19 cellular contexts compared by ENCODE assay signal in genomic region chr18:77093067-77093430, GRCh38. TPM values are rescaled to one million over a fixed set of nuclear protein-coding genes. Genes with fewer than 3 reads are reported as not detected.
DNase-seq lines count a peak whose midpoint lies in the region; ATAC-seq and TF ChIP-seq lines count a peak whose summit lies in the region.
"Had no signal": no experiment of that assay in that cellular context is flagged by ENCODE, and none has a peak within 500 bp of the region (broad histone marks: within the 10 kb centered on the region; RNA-seq: fewer than 3 reads in every experiment).

No MANE protein-coding gene starts in this region.

- H3K4me1 ChIP-seq in DND-41 (ENCODE audit: insufficient read depth, low read length) (peaks cover 48% of the 10 kb centered on the region), trophoblast cell (ENCODE audit: control insufficient read depth in 1 of 2, insufficient read depth in 2 of 2, low read length in 2 of 2) (peaks cover 39 to 49% of the 10 kb centered on the region in 2 experiments), esophagus squamous epithelium (peaks cover 6 to 46% (median 7%) of the 10 kb centered on the region in 3 donors)

- CTCF ChIA-PET in CD4-positive, alpha-beta T cell (lab: Charles Lee), result no interaction called here
- CTCF ChIA-PET in WTC11 (lab: Charles Lee), result no interaction called here

- H3K4me2 ChIP-seq in DND-41 (ENCODE audit: insufficient read depth, low read length) (no peak overlapping the region), trophoblast cell (ENCODE audit: low read length) (no peak overlapping the region)
- H3K4me2 ChIP-seq: GM23338 had no signal

- H3K9me3 ChIP-seq in CD4-positive, alpha-beta T cell (ENCODE audit: control insufficient read depth, low read length), result no peaks in the 10 kb centered on the region
- no peaks in the 10 kb centered on the region for H3K9me3 ChIP-seq in DND-41 (ENCODE audit: insufficient read depth, low read length, severe bottlenecking)
- no peaks in the 10 kb centered on the region for H3K9me3 ChIP-seq in trophoblast cell (ENCODE audit: insufficient read depth, low read depth, low read length)
- no peaks in the 10 kb centered on the region for H3K9me3 ChIP-seq in esophagus squamous epithelium

- H2BK12ac ChIP-seq in trophoblast cell (ENCODE audit: low read length), result peak overlapping the region; percentile 47

- H3K4ac ChIP-seq in trophoblast cell (ENCODE audit: low read depth, low read length), result no peak overlapping the region

- no peaks in the 10 kb centered on the region for H3K27me3 ChIP-seq in CD4-positive, alpha-beta T cell (ENCODE audit: control insufficient read depth, insufficient read depth, low read length)
- H3K27me3 ChIP-seq in DND-41 (ENCODE audit: insufficient read depth, low read length, poor library complexity), result no peaks in the 10 kb centered on the region
- H3K27me3 ChIP-seq in trophoblast cell (ENCODE audit: insufficient read depth, low read length), result no peaks in the 10 kb centered on the region
- no peaks in the 10 kb centered on the region for H3K27me3 ChIP-seq in esophagus squamous epithelium

- H4K8ac ChIP-seq in trophoblast cell (ENCODE audit: low read depth, low read length), result no peak overlapping the region

- TF ChIP-seq CTCF in CD4-positive, alpha-beta T cell (IDR thresholded peaks at IDR 0.05), result no peak
- TF ChIP-seq CTCF in DND-41 (IDR thresholded peaks at IDR 0.05; ENCODE audit: borderline replicate concordance, extremely low read depth, low read length, poor library complexity, severe bottlenecking), result no peak
- TF ChIP-seq CTCF in WTC11 (IDR thresholded peaks at IDR 0.05), result no peak
- no peak for TF ChIP-seq CTCF in esophagus squamous epithelium (IDR thresholded peaks at IDR 0.05)

- peaks cover 55% of the 10 kb centered on the region for H3K36me3 ChIP-seq in DND-41 (ENCODE audit: insufficient read depth, low read length)
- H3K36me3 ChIP-seq in trophoblast cell (ENCODE audit: control insufficient read depth in 1 of 2, insufficient read depth in 2 of 2, low read length in 2 of 2), result no peaks in the 10 kb centered on the region
- peaks cover 0 to 44% (median 0%) of the 10 kb centered on the region in 3 donors for H3K36me3 ChIP-seq in esophagus squamous epithelium

- H3K9me3 Mint-ChIP-seq in CD4-positive, alpha-beta T cell, result no peaks in the 10 kb centered on the region
- no peaks in the 10 kb centered on the region for H3K9me3 Mint-ChIP-seq in WTC11
- H3K9me3 Mint-ChIP-seq: GM23338, IgD-negative memory B cell had no signal

- H3K14ac ChIP-seq in trophoblast cell (ENCODE audit: low read length), result peak overlapping the region; percentile 19

- H4K91ac ChIP-seq in trophoblast cell (ENCODE audit: low read depth, low read length), result peak overlapping the region; percentile 32

- no peak overlapping the region for H3K23ac ChIP-seq in trophoblast cell (ENCODE audit: low read length)

- H3K27ac ChIP-seq in CD4-positive, alpha-beta T cell (ENCODE audit: low read depth, low read length), result no peak overlapping the region
- H3K27ac ChIP-seq in DND-41 (ENCODE audit: low read length) (peak overlapping the region; percentile 56), trophoblast cell (ENCODE audit: low read depth, low read length) (no peak overlapping the region), esophagus squamous epithelium (no peak overlapping the region)
- H3K27ac ChIP-seq: HL-60 had no signal

- H2AFZ ChIP-seq in DND-41 (ENCODE audit: low read depth, low read length) (no peak overlapping the region), trophoblast cell (ENCODE audit: insufficient read depth, low read length, poor library complexity) (no peak overlapping the region)
- H2AFZ ChIP-seq: GM23338 had no signal

- peaks cover 13% of the 10 kb centered on the region for H3K79me1 ChIP-seq in trophoblast cell (ENCODE audit: low read length)

- no CpG with 5 or more reads among the region's 16 CpGs for WGBS in trophoblast cell (ENCODE audit: extremely low coverage, insufficient coverage, insufficient read length)
- 86 to 95% methylated on average over 5 to 7 of the region's 16 CpGs for WGBS in esophagus squamous epithelium, 2 donors

- no peak for TF ChIP-seq POLR2A in esophagus squamous epithelium (IDR thresholded peaks at IDR 0.05)

- H2AK5ac ChIP-seq in trophoblast cell (ENCODE audit: low read length), result no peak overlapping the region

- no peak overlapping the region for H2BK5ac ChIP-seq in trophoblast cell (ENCODE audit: low read depth, low read length, poor library complexity)

- peaks cover 76% of the 10 kb centered on the region for H3K4me1 Mint-ChIP-seq in CD4-positive, alpha-beta T cell (ENCODE audit: low read depth)
- peaks cover 81% of the 10 kb centered on the region for H3K4me1 Mint-ChIP-seq in WTC11

- H3K4me3 Mint-ChIP-seq in CD4-positive, alpha-beta T cell, result no peak overlapping the region
- H3K4me3 Mint-ChIP-seq in WTC11, result no peak overlapping the region
- H3K4me3 Mint-ChIP-seq: GM23338 had no signal

- no peaks in the 10 kb centered on the region for H4K20me1 ChIP-seq in DND-41 (ENCODE audit: insufficient read depth, low read length)

- in situ Hi-C loops in G401 (cut with HindIII; ENCODE audit: low sequenced_read_pairs), result no loop called here

- POLR2A ChIA-PET in CD4-positive, alpha-beta T cell (lab: Charles Lee), result no interaction called here
- POLR2A ChIA-PET in WTC11 (lab: Charles Lee), result no interaction called here

- H3K9ac ChIP-seq in DND-41 (ENCODE audit: low read depth, low read length), result no peak overlapping the region
- H3K9ac ChIP-seq in trophoblast cell (ENCODE audit: low read length), result no peak overlapping the region

- no peak overlapping the region for H2BK120ac ChIP-seq in trophoblast cell (ENCODE audit: insufficient read depth, low read length, poor library complexity)

- H3K79me2 ChIP-seq in DND-41 (ENCODE audit: insufficient read depth, low read length), result peaks cover 91% of the 10 kb centered on the region
- no peaks in the 10 kb centered on the region for H3K79me2 ChIP-seq in trophoblast cell (ENCODE audit: control insufficient read depth, insufficient read depth, low read length, poor library complexity)

- no peak overlapping the region for H3K18ac ChIP-seq in trophoblast cell (ENCODE audit: low read length)

- no peak for ATAC-seq in CD4-positive, alpha-beta T cell (ENCODE audit: poor library complexity)
- ATAC-seq in DND-41 (ENCODE audit: insufficient read depth, low read depth) (no peak), WTC11 (no peak), sciatic nerve (no peak)
- ATAC-seq: GM12878, GM23338, SK-N-SH treated with all-trans-retinoic acid at 6 μM for 48 hours had no signal

- peaks cover 80% of the 10 kb centered on the region for H3K36me3 Mint-ChIP-seq in CD4-positive, alpha-beta T cell (ENCODE audit: low read depth)
- H3K36me3 Mint-ChIP-seq in WTC11, result no peaks in the 10 kb centered on the region; the same call in 1 of the 2 replicates

- H4K12ac ChIP-seq in trophoblast cell (ENCODE audit: low read depth, low read length), result no peak overlapping the region

- no peak overlapping the region for H3K4me3 ChIP-seq in DND-41 (ENCODE audit: low read depth in 1 of 2, low read length in 2 of 2)
- no peak overlapping the region for H3K4me3 ChIP-seq in trophoblast cell (ENCODE audit: low read depth, low read length)
- no peak overlapping the region for H3K4me3 ChIP-seq in esophagus squamous epithelium
- H3K4me3 ChIP-seq: GM12878, GM23338 had no signal

- no peak for DNase-seq in CD4-positive, alpha-beta T cell
- DNase-seq in DND-41 (no peak), WTC11 (ENCODE audit: low spot score) (no peak), trophoblast cell (no peak), sciatic nerve (ENCODE audit: low spot score) (no peak), SW480 (ENCODE audit: low spot score) (no peak), G401 (ENCODE audit: low spot score) (no peak), esophagus squamous epithelium (lab: John Stamatoyannopoulos, UW) (no peak)
- DNase-seq: Calu3; CD4-positive, CD25-positive, alpha-beta regulatory T cell; NCI-H1105 treated with DMSO at 0.1 percent for 48 hours; NCI-H2081; NCI-H524; SHP77 treated with DMSO at 0.1 percent for 48 hours had no signal

- H3K27ac Mint-ChIP-seq in CD4-positive, alpha-beta T cell, result peak overlapping the region; percentile 58
- H3K27ac Mint-ChIP-seq in WTC11, result 0 out of 2 replicates have a peak overlapping the region, but pooled peaks have one; percentile 83
- H3K27ac Mint-ChIP-seq: GM23338 had no signal

- H3K27me3 Mint-ChIP-seq in CD4-positive, alpha-beta T cell, result no peaks in the 10 kb centered on the region
- H3K27me3 Mint-ChIP-seq in WTC11 (ENCODE audit: low read depth), result no peaks in the 10 kb centered on the region
- H3K27me3 Mint-ChIP-seq: CD4-positive, CD25-positive, alpha-beta regulatory T cell; IgD-negative memory B cell had no signal

- intact Hi-C loops in CD4-positive, alpha-beta T cell (cut with DNase I, micrococcal nuclease), result no loop called here
- intact Hi-C loops in sciatic nerve (cut with DNase I), result loop anchor here (10.0 kb wide), 1 partner anchor 112 kb away; no protein-coding TSS in a partner anchor
- intact Hi-C loops in esophagus squamous epithelium (cut with DNase I), result no loop called here

TF ChIP-seq in WTC11, 78 proteins besides CTCF, POLR2A, EP300 and RAD21 (continues in another document):
- TF ChIP-seq ZMAT4 (CRISPR knock-in tag; IDR thresholded peaks at IDR 0.05), result no peak
- no peak for TF ChIP-seq GRHL2 (CRISPR knock-in tag; IDR thresholded peaks at IDR 0.05; ENCODE audit: insufficient replicate concordance, severe bottlenecking)
- TF ChIP-seq NR3C1 (CRISPR knock-in tag; conservative IDR thresholded peaks at IDR 0.05; ENCODE audit: low read depth), result no peak
- no peak for TF ChIP-seq ZNF121 (CRISPR knock-in tag; IDR thresholded peaks at IDR 0.05)
- TF ChIP-seq PRRX2 (CRISPR knock-in tag; IDR thresholded peaks at IDR 0.05), result no peak
- no peak for TF ChIP-seq ZSCAN18 (CRISPR knock-in tag; IDR thresholded peaks at IDR 0.05)

RNA-seq across cellular contexts. Expression of gene MBP, which starts 39.5 kb away (rescaled TPM):
- 10 to 100 TPM; 75.4 to 79.2 TPM for total RNA-seq in CD4-positive, alpha-beta T cell
- total RNA-seq in WTC11 (2021), result 19.6 to 20.2 TPM (median 19.6 TPM) in 3 replicates
- polyA plus RNA-seq in trophoblast cell (2013), result 8.4 and 9.2 TPM in 2 replicates
- 2,463 TPM for total RNA-seq in sciatic nerve
- total RNA-seq in G401 (2014; rRNA removed; shearing (Covaris generic)), result 1.3 and 3.4 TPM in 2 replicates
- total RNA-seq in esophagus squamous epithelium, result 10 to 100 TPM; 21.9 to 38.9 (median 25.2) TPM

Comparison
In these comparisons a context has a peak if more than half of its experiments do, and no peak if none do; other contexts are left out.
1. RNA of gene MBP, which starts 39.5 kb away (total RNA-seq): 2,463 TPM in sciatic nerve (single experiment); 75.4 to 79.2 TPM in CD4-positive, alpha-beta T cell, 21.9 to 38.9 TPM in esophagus squamous epithelium, 19.6 to 20.2 TPM in WTC11 and 1.3 to 3.4 TPM in G401; every median in the first group is over 10 times any median in the second.